In genomic region chr2:206800501-206801416, GRCh38 we compare ENCODE assay signal across 8 cellular contexts. TPM values are rescaled to one million over a fixed set of nuclear protein-coding genes. Genes with fewer than 3 reads are reported as not detected.
A peak's percentile ranks its signal among the peaks of the same experiment; 100 is the strongest.
DNase-seq lines count a peak whose midpoint lies in the region; ATAC-seq and TF ChIP-seq lines count a peak whose summit lies in the region.

No MANE protein-coding gene starts in this region.

- peaks cover 18% of the 10 kb centered on the region for H3K4me1 Mint-ChIP-seq in activated CD4-positive, alpha-beta memory T cell treated with anti-CD3 and anti-CD28 coated beads, Interleukin-2, amount 10 ng/mL, durations not matched to agents 7 days and 5 days
- H3K4me1 Mint-ChIP-seq in endothelial cell (ENCODE audit: unreplicated experiment) = peaks cover 49% of the 10 kb centered on the region

- peak; percentile 78 for DNase-seq in AG08395 (ENCODE audit: low spot score)
- DNase-seq in NCI-H526 (lab: John Stamatoyannopoulos, UW) = peak; percentile 71 to 82
- peak; percentile 60 for DNase-seq in activated CD4-positive, alpha-beta memory T cell treated with anti-CD3 and anti-CD28 coated beads, Interleukin-2, amount 10 ng/mL, durations not matched to agents 7 days and 5 days
- peak; percentile 66 for DNase-seq in endothelial cell (ENCODE audit: low spot score)
- peak; percentile 71 for DNase-seq in middle frontal gyrus (ENCODE audit: extremely low spot score, low spot score)
- peak; percentile 65 for DNase-seq in stromal cell of bone marrow (ENCODE audit: low read depth)

- peak; percentile 76 for TF ChIP-seq CTCF in endothelial cell (IDR thresholded peaks at IDR 0.05; ENCODE audit: unreplicated experiment)

- peak overlapping the region; percentile 46 for H3K27ac Mint-ChIP-seq in activated CD4-positive, alpha-beta memory T cell treated with anti-CD3 and anti-CD28 coated beads, Interleukin-2, amount 10 ng/mL, durations not matched to agents 7 days and 5 days
- peak overlapping the region; percentile 68 for H3K27ac Mint-ChIP-seq in endothelial cell (ENCODE audit: unreplicated experiment)

- no peaks in the 10 kb centered on the region for H3K36me3 Mint-ChIP-seq in activated CD4-positive, alpha-beta memory T cell treated with anti-CD3 and anti-CD28 coated beads, Interleukin-2, amount 10 ng/mL, durations not matched to agents 7 days and 5 days (ENCODE audit: low read depth)
- H3K36me3 Mint-ChIP-seq in endothelial cell (ENCODE audit: low read depth, unreplicated experiment) = peaks cover 4% of the 10 kb centered on the region

- POLR2A ChIA-PET in activated CD4-positive, alpha-beta memory T cell treated with anti-CD3 and anti-CD28 coated beads, Interleukin-2, amount 10 ng/mL, durations not matched to agents 7 days and 5 days (lab: Charles Lee) = interaction anchor here (0.6 to 1.7 kb wide), 2 partner anchors 673 to 735 kb away, joined by 3 to 7 read pairs; no protein-coding TSS in a partner anchor

- CTCF ChIA-PET in activated CD4-positive, alpha-beta memory T cell treated with anti-CD3 and anti-CD28 coated beads, Interleukin-2, amount 10 ng/mL, durations not matched to agents 7 days and 5 days (lab: Charles Lee) = interaction anchor here (0.8 to 3.7 kb wide), 20 partner anchors 9 to 687 kb away, joined by 3 to 39 read pairs (median 3); no protein-coding TSS in a partner anchor

- ATAC-seq in GM18508 (IDR thresholded peaks at IDR 0.05; ENCODE audit: insufficient read depth, unreplicated experiment) (peak; percentile 44), HG03378 (IDR thresholded peaks at IDR 0.05; ENCODE audit: unreplicated experiment) (peak; percentile 59)

- peak overlapping the region; percentile 51 for H3K4me3 Mint-ChIP-seq in activated CD4-positive, alpha-beta memory T cell treated with anti-CD3 and anti-CD28 coated beads, Interleukin-2, amount 10 ng/mL, durations not matched to agents 7 days and 5 days
- no peak overlapping the region for H3K4me3 Mint-ChIP-seq in endothelial cell (ENCODE audit: unreplicated experiment)

- no peaks in the 10 kb centered on the region for H3K27me3 Mint-ChIP-seq in activated CD4-positive, alpha-beta memory T cell treated with anti-CD3 and anti-CD28 coated beads, Interleukin-2, amount 10 ng/mL, durations not matched to agents 7 days and 5 days
- H3K27me3 Mint-ChIP-seq in endothelial cell (ENCODE audit: unreplicated experiment) = peaks cover 9% of the 10 kb centered on the region

- H3K9me3 Mint-ChIP-seq in activated CD4-positive, alpha-beta memory T cell treated with anti-CD3 and anti-CD28 coated beads, Interleukin-2, amount 10 ng/mL, durations not matched to agents 7 days and 5 days = no peaks in the 10 kb centered on the region
- H3K9me3 Mint-ChIP-seq in endothelial cell (ENCODE audit: unreplicated experiment) = no peaks in the 10 kb centered on the region

RNA-seq across cellular contexts. Expression of gene FASTKD2, which starts 35.4 kb away (rescaled TPM):
- 10 to 100 TPM; 15.4 to 15.7 TPM for total RNA-seq in activated CD4-positive, alpha-beta memory T cell treated with anti-CD3 and anti-CD28 coated beads, Interleukin-2, amount 10 ng/mL, durations not matched to agents 7 days and 5 days
- 20.1 TPM for total RNA-seq in endothelial cell (ENCODE audit: unreplicated experiment)

RNA-seq across cellular contexts. Expression of gene MDH1B, which starts 35.6 kb away (rescaled TPM):
- under 1 TPM; 0.08 to 0.15 TPM for total RNA-seq in activated CD4-positive, alpha-beta memory T cell treated with anti-CD3 and anti-CD28 coated beads, Interleukin-2, amount 10 ng/mL, durations not matched to agents 7 days and 5 days
- total RNA-seq in endothelial cell (ENCODE audit: unreplicated experiment) = 2.3 TPM

Comparison
In these comparisons a context has a peak if more than half of its experiments do, and no peak if none do; other contexts are left out.
1. Peak in every context shown above with its lines: DNase-seq and ATAC-seq.